ENCODE assay signal across 13 cellular contexts in the genomic region with DNA sequence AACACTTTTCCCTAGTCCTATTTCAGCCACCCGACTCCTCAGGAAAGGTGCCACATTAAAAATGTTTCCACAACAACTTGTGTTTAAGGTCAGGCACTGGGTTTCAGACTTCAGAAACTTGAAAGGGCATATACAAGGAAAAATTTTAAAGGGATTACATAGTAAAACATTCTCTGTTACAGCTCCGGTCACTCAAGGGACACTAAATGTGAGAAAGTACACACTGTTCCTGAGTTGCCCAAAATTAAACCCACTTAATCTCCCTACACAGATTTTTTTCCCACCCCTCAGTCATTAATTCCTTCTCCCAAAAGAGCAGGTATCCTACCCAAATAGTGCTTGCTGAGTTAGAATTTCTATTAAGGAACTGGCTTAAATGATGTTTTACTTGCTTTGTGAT.
"Had no signal": no experiment of that assay in that cellular context is flagged by ENCODE, and none has a peak within 500 bp of the region (broad histone marks: within the 10 kb centered on the region; RNA-seq: fewer than 3 reads in every experiment).

No MANE protein-coding gene starts in this region.

- H3K4me3 ChIP-seq: colonic mucosa, heart left ventricle, left lung, SJCRH30, upper lobe of right lung had no signal

- H3K27me3 Mint-ChIP-seq: activated naive CD8-positive, alpha-beta T cell treated with anti-CD3 and anti-CD28 coated beads for 36 hours; memory B cell had no signal

- H3K27me3 ChIP-seq: colonic mucosa, heart left ventricle, left lung, SJCRH30, upper lobe of right lung had no signal

- H3K27ac Mint-ChIP-seq: memory B cell had no signal

- H3K27ac ChIP-seq: colonic mucosa, heart left ventricle, left lung, SJCRH30, upper lobe of right lung had no signal

- H3K36me3 ChIP-seq: colonic mucosa, heart left ventricle, left lung, SJCRH30, upper lobe of right lung had no signal

- DNase-seq: activated CD4-positive, alpha-beta T cell treated with anti-CD3 and anti-CD28 coated beads, Interleukin-2, amount 50 U/mL, for 4 hours; activated CD4-positive, CD25-positive, alpha-beta regulatory T cell treated with anti-CD3 and anti-CD28 coated beads, Interleukin-2, amount 50 U/mL, for 72 hours; activated naive CD8-positive, alpha-beta T cell treated with anti-CD3 and anti-CD28 coated beads for 36 hours; aorta; colonic mucosa; foreskin melanocyte; heart left ventricle; left lung; posterior cingulate gyrus; SJCRH30; T-helper 9 cell; upper lobe of right lung had no signal

- H3K4me3 Mint-ChIP-seq: activated naive CD8-positive, alpha-beta T cell treated with anti-CD3 and anti-CD28 coated beads for 36 hours; memory B cell had no signal

- ATAC-seq: left lung, upper lobe of right lung had no signal

- H3K9me3 Mint-ChIP-seq: memory B cell had no signal
